In the genomic region with DNA sequence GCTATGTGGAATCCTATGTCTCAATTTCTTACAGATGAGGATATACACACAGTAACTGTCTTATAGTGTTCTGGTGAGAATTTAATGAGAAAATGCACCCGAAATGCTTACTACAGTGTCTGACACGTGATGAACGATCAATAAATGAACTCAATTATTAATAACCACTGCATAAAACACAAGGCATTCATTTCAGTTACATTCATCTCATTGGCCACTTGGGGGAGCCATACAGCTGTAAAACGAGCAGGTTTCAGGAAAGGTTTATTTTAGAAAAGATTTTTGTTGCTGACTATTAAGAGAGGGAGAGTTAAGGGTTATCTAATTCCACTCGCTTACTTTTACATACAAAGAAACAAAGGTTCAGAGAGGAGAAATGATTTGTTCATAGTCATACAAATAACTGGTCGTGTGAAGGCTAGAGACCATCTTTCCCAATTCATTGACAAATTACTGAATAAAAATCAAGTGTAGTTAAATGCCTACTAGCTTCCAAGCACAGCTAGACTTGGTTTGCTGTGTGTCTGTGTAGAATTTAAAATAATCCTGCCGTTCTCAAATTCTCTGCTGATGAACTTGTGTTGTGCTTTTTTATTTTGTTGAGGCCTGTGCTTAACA, we compare ENCODE assay signal across 8 cellular contexts.
A peak's percentile ranks its signal among the peaks of the same experiment; 100 is the strongest.
DNase-seq lines count a peak whose midpoint lies in the region; ATAC-seq and TF ChIP-seq lines count a peak whose summit lies in the region.

No MANE protein-coding gene starts in this region.

- ATAC-seq in Right ventricle myocardium superior (ENCODE audit: poor library complexity) (peak; percentile 64), HG03097 (IDR thresholded peaks at IDR 0.05; ENCODE audit: low FRiP score, unreplicated experiment) (no peak), HG03139 (IDR thresholded peaks at IDR 0.05; ENCODE audit: unreplicated experiment) (no peak)

- H3K27ac ChIP-seq in right atrium auricular region (no peak overlapping the region), smooth muscle cell (ENCODE audit: low read depth) (no peak overlapping the region)

- H3K4me3 ChIP-seq in right atrium auricular region (no peak overlapping the region), smooth muscle cell (no peak overlapping the region)

- H3K4me1 Mint-ChIP-seq in activated naive CD8-positive, alpha-beta T cell treated with anti-CD3 and anti-CD28 coated beads for 36 hours: peaks cover 3% of the 10 kb centered on the region

- H3K9me3 ChIP-seq in right atrium auricular region (no peaks in the 10 kb centered on the region), smooth muscle cell (replicated peaks; ENCODE audit: low read depth) (no peaks in the 10 kb centered on the region)

- no peaks in the 10 kb centered on the region for H3K36me3 Mint-ChIP-seq in activated naive CD8-positive, alpha-beta T cell treated with anti-CD3 and anti-CD28 coated beads for 36 hours

- no peak overlapping the region for H3K4me2 ChIP-seq in smooth muscle cell

- H2AFZ ChIP-seq in smooth muscle cell (ENCODE audit: low read depth): no peak overlapping the region

- no peaks in the 10 kb centered on the region for H3F3A ChIP-seq in smooth muscle cell (ENCODE audit: low read depth)

- DNase-seq in Right ventricle myocardium superior: no peak
- no peak for DNase-seq in cardiac septum (ENCODE audit: low spot score)
- peak; percentile 34 for DNase-seq in MV-4-11 (lab: John Stamatoyannopoulos, UW)
- DNase-seq in activated naive CD8-positive, alpha-beta T cell treated with anti-CD3 and anti-CD28 coated beads for 36 hours: peak; percentile 7
- no peak for DNase-seq in right atrium auricular region (ENCODE audit: low spot score)
- DNase-seq in smooth muscle cell (lab: John Stamatoyannopoulos, UW; ENCODE audit: unreplicated experiment): no peak

- H3K4me1 ChIP-seq in right atrium auricular region (no peaks in the 10 kb centered on the region), smooth muscle cell (ENCODE audit: low read depth) (no peaks in the 10 kb centered on the region)

- no peaks in the 10 kb centered on the region for H3K79me2 ChIP-seq in smooth muscle cell (ENCODE audit: low read depth)

- H3K36me3 ChIP-seq in right atrium auricular region (no peaks in the 10 kb centered on the region), smooth muscle cell (ENCODE audit: low read depth) (no peaks in the 10 kb centered on the region)

- H3K27me3 ChIP-seq in right atrium auricular region (no peaks in the 10 kb centered on the region), smooth muscle cell (ENCODE audit: low read depth) (no peaks in the 10 kb centered on the region)

- TF ChIP-seq CTCF in right atrium auricular region (IDR thresholded peaks at IDR 0.05) (peak; percentile 31 to 77), smooth muscle cell (IDR thresholded peaks at IDR 0.05; ENCODE audit: borderline replicate concordance, insufficient read depth, poor library complexity, severe bottlenecking) (peak; percentile 85)

- no peaks in the 10 kb centered on the region for H3K27me3 Mint-ChIP-seq in activated naive CD8-positive, alpha-beta T cell treated with anti-CD3 and anti-CD28 coated beads for 36 hours

- 10% methylated on average over 7 of the region's 7 CpGs for WGBS in smooth muscle cell (ENCODE audit: low lambda C conversion rate)

- H3K4me3 Mint-ChIP-seq in activated naive CD8-positive, alpha-beta T cell treated with anti-CD3 and anti-CD28 coated beads for 36 hours: no peak overlapping the region

- H3K9me3 Mint-ChIP-seq in activated naive CD8-positive, alpha-beta T cell treated with anti-CD3 and anti-CD28 coated beads for 36 hours: no peaks in the 10 kb centered on the region

- intact Hi-C loops in Right ventricle myocardium superior (cut with DNase I): loop anchor here (10.0 kb wide), 3 partner anchors 364 to 824 kb away; a partner anchor contains a TSS
- intact Hi-C loops in cardiac septum (cut with DNase I): loop anchor here (2.0 kb wide), 2 partner anchors 486 to 822 kb away; no protein-coding TSS in a partner anchor

- H4K20me1 ChIP-seq in smooth muscle cell (ENCODE audit: low read depth): no peaks in the 10 kb centered on the region

- no peak overlapping the region for H3K9ac ChIP-seq in smooth muscle cell (ENCODE audit: low read depth)

- no peak overlapping the region for H3K27ac Mint-ChIP-seq in activated naive CD8-positive, alpha-beta T cell treated with anti-CD3 and anti-CD28 coated beads for 36 hours

Comparison
In these comparisons a context has a peak if more than half of its experiments do, and no peak if none do; other contexts are left out.
1. DNase-seq: peak in MV-4-11 (single experiment) and activated naive CD8-positive, alpha-beta T cell treated with anti-CD3 and anti-CD28 coated beads for 36 hours (single experiment); none in Right ventricle myocardium superior (single experiment), cardiac septum (single experiment), right atrium auricular region (single experiment) and smooth muscle cell (single experiment).